In the genomic region with DNA sequence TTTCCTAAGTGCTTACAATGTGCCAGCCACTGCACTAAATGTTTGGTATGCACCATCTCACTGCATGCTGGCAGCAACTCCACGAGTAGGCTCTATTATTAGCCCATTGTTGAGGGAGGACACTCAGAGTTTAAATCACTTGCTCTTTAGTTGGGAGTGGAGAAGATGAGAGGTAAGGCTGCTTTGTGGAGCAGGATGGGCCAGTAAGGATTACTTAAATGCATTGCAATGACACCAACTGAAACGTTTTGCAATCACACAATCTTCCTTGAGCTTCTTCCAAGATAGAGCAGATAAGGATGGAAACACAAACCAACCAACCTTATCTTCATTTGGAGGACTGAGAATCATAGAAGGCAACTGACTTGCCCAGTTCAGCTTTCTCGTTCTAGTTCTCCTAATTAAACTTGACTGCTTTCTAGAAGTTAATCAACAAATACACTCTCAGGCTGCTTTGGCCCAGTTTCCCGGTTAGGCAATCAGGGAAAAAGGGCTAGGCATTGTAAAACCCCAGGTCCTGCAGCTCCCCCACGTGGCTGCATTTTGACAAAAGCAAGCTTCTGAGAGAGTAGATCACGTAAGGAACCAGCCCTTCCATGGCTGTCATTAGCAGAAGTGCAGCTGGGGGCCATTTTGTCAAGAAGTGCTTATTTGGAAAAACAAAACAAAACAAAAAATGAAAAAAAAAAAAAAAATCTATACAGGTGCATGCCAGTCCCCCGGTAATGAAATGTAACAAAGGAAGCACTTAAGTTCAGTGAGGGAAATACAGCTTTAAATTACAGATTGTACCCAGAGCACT, we compare ENCODE assay signal across 8 cellular contexts.
DNase-seq lines count a peak whose midpoint lies in the region; ATAC-seq and TF ChIP-seq lines count a peak whose summit lies in the region.

No MANE protein-coding gene starts in this region.

- H3K9ac ChIP-seq in PC-3 (ENCODE audit: low read length) (peak overlapping the region; percentile 50), neural cell (ENCODE audit: low read length) (peak overlapping the region; percentile 59), stomach smooth muscle (ENCODE audit: low read length in 2 of 2) (no peak overlapping the region)

- TF ChIP-seq CTCF in CD8-positive, alpha-beta T cell (IDR thresholded peaks at IDR 0.05), result peak; percentile 75
- TF ChIP-seq CTCF in HL-60 (IDR thresholded peaks at IDR 0.05; ENCODE audit: insufficient read depth, low read length), result peak; percentile 68
- TF ChIP-seq CTCF in PC-3 (conservative IDR thresholded peaks at IDR 0.05; ENCODE audit: low read depth, low read length), result peak; percentile 99
- TF ChIP-seq CTCF in neural cell (IDR thresholded peaks at IDR 0.05; ENCODE audit: poor library complexity, severe bottlenecking), result peak; percentile 73

- no peak overlapping the region for H3K27ac ChIP-seq in CD8-positive, alpha-beta T cell (ENCODE audit: low read depth, low read length)
- peak overlapping the region; percentile 70 for H3K27ac ChIP-seq in HL-60 (replicated peaks)
- H3K27ac ChIP-seq in PC-3 (ENCODE audit: low read length), result peak overlapping the region; percentile 70
- peak overlapping the region; percentile 61 for H3K27ac ChIP-seq in neural cell (ENCODE audit: low read length)
- H3K27ac ChIP-seq in stomach smooth muscle (ENCODE audit: low read length), result peak overlapping the region; percentile 31

- H3K4me2 ChIP-seq in PC-3 (ENCODE audit: low read length) (peak overlapping the region; percentile 72), neural cell (ENCODE audit: low read length) (peak overlapping the region; percentile 37)

- H3K27me3 ChIP-seq in CD8-positive, alpha-beta T cell (ENCODE audit: insufficient read depth, low read length), result no peaks in the 10 kb centered on the region
- H3K27me3 ChIP-seq in HL-60 (ENCODE audit: insufficient read depth, poor library complexity, severe bottlenecking) (no peaks in the 10 kb centered on the region), PC-3 (ENCODE audit: low read length) (no peaks in the 10 kb centered on the region), neural cell (ENCODE audit: insufficient read depth, low read depth, low read length) (no peaks in the 10 kb centered on the region), stomach smooth muscle (ENCODE audit: control insufficient read depth in 1 of 2, insufficient read depth in 2 of 2, low read length in 2 of 2) (no peaks in the 10 kb centered on the region)

- H3K9me3 ChIP-seq in CD8-positive, alpha-beta T cell (ENCODE audit: low read length), result no peaks in the 10 kb centered on the region
- no peaks in the 10 kb centered on the region for H3K9me3 ChIP-seq in PC-3 (ENCODE audit: low read length)
- H3K9me3 ChIP-seq in neural cell (ENCODE audit: low read length), result no peaks in the 10 kb centered on the region
- no peaks in the 10 kb centered on the region for H3K9me3 ChIP-seq in stomach smooth muscle (ENCODE audit: control insufficient read depth in 2 of 2, low read length in 2 of 2)

- H3K27me3 Mint-ChIP-seq in CD8-positive, alpha-beta T cell (ENCODE audit: low read depth), result no peaks in the 10 kb centered on the region

- no peak overlapping the region for H3K27ac Mint-ChIP-seq in CD8-positive, alpha-beta T cell

- TF ChIP-seq RAD21 in neural cell (conservative IDR thresholded peaks at IDR 0.05), result peak; percentile 72

- H3K4me3 Mint-ChIP-seq in CD8-positive, alpha-beta T cell, result no peak overlapping the region

- H3K9me2 ChIP-seq in PC-3 (replicated peaks; ENCODE audit: low read length) (no peaks in the 10 kb centered on the region), neural cell (ENCODE audit: insufficient read depth, low read length) (no peaks in the 10 kb centered on the region)

- intact Hi-C loops in CD8-positive, alpha-beta T cell (cut with DNase I, micrococcal nuclease), result loop anchor here (1.0 to 10.0 kb wide), 6 partner anchors 263 to 1625 kb away; no protein-coding TSS in a partner anchor
- intact Hi-C loops in PC-3 (cut with micrococcal nuclease), result loop anchor here (1.0 to 5.0 kb wide), 10 partner anchors 13 to 527 kb away; no protein-coding TSS in a partner anchor

- no peak overlapping the region for H3K4me3 ChIP-seq in CD8-positive, alpha-beta T cell (ENCODE audit: low read depth, low read length)
- H3K4me3 ChIP-seq in HL-60 (replicated peaks; ENCODE audit: insufficient read depth, low read length) (no peak overlapping the region), PC-3 (ENCODE audit: low read length) (no peak overlapping the region), neural cell (ENCODE audit: low read length) (peak overlapping the region; percentile 63), stomach smooth muscle (ENCODE audit: low read length in 2 of 2) (peak overlapping the region in 1 of 2 donors; percentile 16)

- H4K20me1 ChIP-seq in PC-3 (ENCODE audit: low read length), result no peaks in the 10 kb centered on the region
- no peaks in the 10 kb centered on the region for H4K20me1 ChIP-seq in neural cell (ENCODE audit: insufficient read depth)

- no peaks in the 10 kb centered on the region for H3K36me3 Mint-ChIP-seq in CD8-positive, alpha-beta T cell

- no peaks in the 10 kb centered on the region for H3K9me3 Mint-ChIP-seq in CD8-positive, alpha-beta T cell

- CTCF ChIA-PET in CD8-positive, alpha-beta T cell (lab: Charles Lee), result interaction anchor here (0.6 to 4.6 kb wide), 51 partner anchors 8 to 1536 kb away, joined by 3 to 26 read pairs (median 3); a partner anchor contains a TSS
- CTCF ChIA-PET in PC-3 (lab: Charles Lee), result interaction anchor here (0.5 to 1.8 kb wide), 16 partner anchors 9 to 1974 kb away, joined by 3 to 17 read pairs (median 4); no protein-coding TSS in a partner anchor

- peak; percentile 38 to 79 (median 62) for DNase-seq in CD8-positive, alpha-beta T cell
- DNase-seq in HL-60 (ENCODE audit: low read depth in 1 of 2, low spot score in 1 of 2), result peak; percentile 95 to 97
- peak; percentile 100 for DNase-seq in PC-3
- peak; percentile 83 to 85 for DNase-seq in activated T-cell treated with anti-CD3 and anti-CD28 coated beads, Interleukin-2, amount 50 U/mL, for 48 hours
- peak; percentile 98 for DNase-seq in fibroblast of peridontal ligament (ENCODE audit: extremely low read depth)

- H3K79me2 ChIP-seq in PC-3 (ENCODE audit: low read length), result no peaks in the 10 kb centered on the region
- no peaks in the 10 kb centered on the region for H3K79me2 ChIP-seq in neural cell (replicated peaks; ENCODE audit: insufficient read depth, low read length)

- H2AFZ ChIP-seq in PC-3 (ENCODE audit: low read length) (peak overlapping the region; percentile 66), neural cell (ENCODE audit: low read depth, low read length) (peak overlapping the region; percentile 57)

- H3F3A ChIP-seq in PC-3 (ENCODE audit: low read length, unreplicated experiment) (no peaks in the 10 kb centered on the region), neural cell (ENCODE audit: insufficient read depth, low read length, poor library complexity, severe bottlenecking) (no peaks in the 10 kb centered on the region)

- POLR2A ChIA-PET in CD8-positive, alpha-beta T cell (lab: Charles Lee), result interaction anchor here (0.6 to 1.5 kb wide), 11 partner anchors 10 to 1563 kb away, joined by 3 to 6 read pairs (median 3); no protein-coding TSS in a partner anchor
- POLR2A ChIA-PET in PC-3 (lab: Charles Lee; ENCODE audit: unreplicated experiment), result interaction anchor here (0.6 to 1.0 kb wide), 3 partner anchors 318 to 360 kb away, joined by 3 to 5 read pairs (median 4); no protein-coding TSS in a partner anchor

- H3K4me1 Mint-ChIP-seq in CD8-positive, alpha-beta T cell (ENCODE audit: low read depth), result peaks cover 43% of the 10 kb centered on the region

- H3K4me1 ChIP-seq in CD8-positive, alpha-beta T cell (ENCODE audit: insufficient read depth, low read length), result peaks cover 31% of the 10 kb centered on the region
- H3K4me1 ChIP-seq in PC-3 (ENCODE audit: insufficient read depth, low read length) (peaks cover 43% of the 10 kb centered on the region), stomach smooth muscle (ENCODE audit: control insufficient read depth, insufficient read depth, low read length) (peaks cover 8% of the 10 kb centered on the region)

- peak; percentile 76 for ATAC-seq in CD8-positive, alpha-beta T cell
- ATAC-seq in GM19452 (IDR thresholded peaks at IDR 0.05; ENCODE audit: unreplicated experiment) (peak; percentile 71), PC-3 (peak; percentile 84)

- H3K36me3 ChIP-seq in CD8-positive, alpha-beta T cell (ENCODE audit: insufficient read depth, low read length), result no peaks in the 10 kb centered on the region
- H3K36me3 ChIP-seq in PC-3 (ENCODE audit: low read depth, low read length) (no peaks in the 10 kb centered on the region), neural cell (ENCODE audit: insufficient read depth, low read length) (no peaks in the 10 kb centered on the region), stomach smooth muscle (ENCODE audit: control insufficient read depth in 2 of 2, insufficient read depth in 2 of 2, low read length in 2 of 2) (no peaks in the 10 kb centered on the region)

- no peak for TF ChIP-seq EP300 in neural cell (conservative IDR thresholded peaks at IDR 0.05; ENCODE audit: poor library complexity, severe bottlenecking)

- no TSS peak for BruUV-seq in PC-3 (replicated peaks; lab: Mats Ljungman, UMichigan)

TF ChIP-seq in neural cell, 6 proteins besides CTCF, POLR2A, EP300 and RAD21 (continues in another document):
- TF ChIP-seq POLR2AphosphoS5 (IDR thresholded peaks at IDR 0.05) (no peak), EZH2 (IDR thresholded peaks at IDR 0.05; ENCODE audit: borderline replicate concordance, insufficient read depth, low read length, poor library complexity, severe bottlenecking) (no peak), SMC3 (conservative IDR thresholded peaks at IDR 0.05; ENCODE audit: poor library complexity) (peak; percentile 72)

Comparison
In these comparisons a context has a peak if more than half of its experiments do, and no peak if none do; other contexts are left out.
1. H3K9ac ChIP-seq: peak in PC-3 (single experiment) and neural cell (single experiment); none in stomach smooth muscle (0 of 2).
2. Peak in every context shown above with its lines, with median percentiles within 50 percentile points of each other: ATAC-seq, DNase-seq and CTCF ChIP-seq.